Comparison of ENCODE assay signal across 13 cellular contexts in genomic region chr9:120571443-120572257, GRCh38. TPM values are rescaled to one million over a fixed set of nuclear protein-coding genes. Genes with fewer than 3 reads are reported as not detected.
DNase-seq lines count a peak whose midpoint lies in the region; FAIRE-seq and TF ChIP-seq lines count a peak whose summit lies in the region.
"Had no signal": no experiment of that assay in that cellular context is flagged by ENCODE, and none has a peak within 500 bp of the region (broad histone marks: within the 10 kb centered on the region; RNA-seq: fewer than 3 reads in every experiment).

No MANE protein-coding gene starts in this region.

- H3K27me3 Mint-ChIP-seq in MCF 10A (ENCODE audit: insufficient read depth, unreplicated experiment): no peaks in the 10 kb centered on the region

- H3K4me1 ChIP-seq in breast epithelium: peaks cover 0 to 6% of the 10 kb centered on the region in 2 donors
- H3K4me1 ChIP-seq in kidney (ENCODE audit: control insufficient read depth in 1 of 2, insufficient read depth in 1 of 2, low read depth in 1 of 2, low read length in 2 of 2): peaks cover 0 to 2% of the 10 kb centered on the region in 2 donors
- H3K4me1 ChIP-seq in MM.1S (ENCODE audit: low read length): peaks cover 36% of the 10 kb centered on the region

- H3K4me3 Mint-ChIP-seq in MCF 10A (ENCODE audit: unreplicated experiment): no peak overlapping the region

- intact Hi-C loops in breast epithelium (cut with DNase I; ENCODE audit: low total_unique reads) (no loop called here), MCF 10A (cut with micrococcal nuclease) (no loop called here), kidney (cut with DNase I) (no loop called here)

- H3K9ac ChIP-seq in kidney (ENCODE audit: low read length in 2 of 2) (no peak overlapping the region), MM.1S (ENCODE audit: low read length) (no peak overlapping the region)

- peak; percentile 82 to 83 for DNase-seq in breast epithelium (ENCODE audit: low spot score in 2 of 2)
- no peak for DNase-seq in MCF 10A (ENCODE audit: unreplicated experiment)
- DNase-seq in fibroblast of the conjunctiva (ENCODE audit: low read depth): peak; percentile 56
- peak; percentile 98 for DNase-seq in myocyte (ENCODE audit: low read depth)
- no peak for DNase-seq in kidney
- no peak for DNase-seq in stimulated activated CD4-positive, alpha-beta T cell treated with anti-CD3 and anti-CD28 coated beads, Interleukin-12 subunit alpha, Interleukin-12 subunit beta, amount 100 ng/mL, for 4 hours
- DNase-seq in MM.1S: no peak
- no peak for DNase-seq in RCC 7860 (ENCODE audit: low spot score)
- DNase-seq: ACHN; activated CD4-positive, alpha-beta T cell treated with anti-CD3 and anti-CD28 coated beads, Interleukin-2, amount 50 U/mL, for 4 hours; central memory CD4-positive, alpha-beta T cell; NCI-H1092 treated with DMSO at 0.1 percent for 48 hours; OCI-M1 had no signal

- no peaks in the 10 kb centered on the region for H3K27me3 ChIP-seq in breast epithelium
- no peaks in the 10 kb centered on the region for H3K27me3 ChIP-seq in MM.1S (replicated peaks; ENCODE audit: insufficient read depth, low read length)

- FAIRE-seq in kidney (lab: Jason Lieb, UNC) (no peak), RCC 7860 (lab: Jason Lieb, UNC) (no peak)

- H3K4me1 Mint-ChIP-seq in MCF 10A (ENCODE audit: insufficient read depth, unreplicated experiment): no peaks in the 10 kb centered on the region

- H3K4me3 ChIP-seq in breast epithelium (no peak overlapping the region), kidney (ENCODE audit: low read length in 2 of 2) (no peak overlapping the region), MM.1S (ENCODE audit: low read length) (no peak overlapping the region)

- TF ChIP-seq CTCF in breast epithelium (IDR thresholded peaks at IDR 0.05) (no peak), MCF 10A (IDR thresholded peaks at IDR 0.05; ENCODE audit: unreplicated experiment) (no peak), kidney (IDR thresholded peaks at IDR 0.05; ENCODE audit: borderline replicate concordance, extremely low read depth, insufficient read depth) (no peak), MM.1S (IDR thresholded peaks at IDR 0.05; ENCODE audit: low read length) (no peak)

- CTCF ChIA-PET in MCF 10A (lab: Yijun Ruan, JAX): interaction anchor here (0.6 to 1.0 kb wide), 4 partner anchors 9 to 1434 kb away, joined by 3 read pairs; no protein-coding TSS in a partner anchor

- BruUV-seq in MCF 10A (replicated peaks; lab: Mats Ljungman, UMichigan): no TSS peak

- no peaks in the 10 kb centered on the region for H3K9me3 Mint-ChIP-seq in MCF 10A (ENCODE audit: unreplicated experiment)

- H3K9me3 ChIP-seq in breast epithelium (no peaks in the 10 kb centered on the region), kidney (ENCODE audit: control insufficient read depth in 1 of 2, low read length in 2 of 2) (no peaks in the 10 kb centered on the region), MM.1S (replicated peaks; ENCODE audit: insufficient read depth, low read length) (no peaks in the 10 kb centered on the region)

- H3K9me2 ChIP-seq in MM.1S (replicated peaks; ENCODE audit: insufficient read depth, low read length): no peaks in the 10 kb centered on the region

- peaks cover 22% of the 10 kb centered on the region for H3F3A ChIP-seq in MM.1S (ENCODE audit: insufficient read depth, low read length)

- TF ChIP-seq POLR2A in breast epithelium (IDR thresholded peaks at IDR 0.05): no peak

- H2AFZ ChIP-seq in MM.1S (ENCODE audit: low read length): no peak overlapping the region

- POLR2A ChIA-PET in MCF 10A (lab: Yijun Ruan, JAX): interaction anchor here (1.2 kb wide), 1 partner anchor 15 kb away, joined by 4 read pairs; no protein-coding TSS in a partner anchor

- H3K36me3 Mint-ChIP-seq in MCF 10A (ENCODE audit: insufficient read depth, unreplicated experiment): peaks cover 39% of the 10 kb centered on the region

- no peaks in the 10 kb centered on the region for H4K20me1 ChIP-seq in MM.1S (ENCODE audit: insufficient read depth, low read length)

- peak overlapping the region; percentile 73 to 74 for H3K27ac ChIP-seq in breast epithelium
- no peak overlapping the region for H3K27ac ChIP-seq in kidney (ENCODE audit: low read depth in 2 of 2, low read length in 2 of 2)
- H3K27ac ChIP-seq in MM.1S (ENCODE audit: low read length): no peak overlapping the region

- H3K79me2 ChIP-seq in MM.1S (ENCODE audit: low read length): peaks cover 75% of the 10 kb centered on the region

- H3K27ac Mint-ChIP-seq in MCF 10A (ENCODE audit: low read depth, unreplicated experiment): no peak overlapping the region

- no peak overlapping the region for H3K4me2 ChIP-seq in MM.1S (ENCODE audit: low read depth, low read length)

- H3K36me3 ChIP-seq in breast epithelium: peaks cover 4% of the 10 kb centered on the region
- H3K36me3 ChIP-seq in kidney (ENCODE audit: control insufficient read depth in 1 of 2, insufficient read depth in 2 of 2, low read length in 2 of 2): peaks cover 29 to 35% of the 10 kb centered on the region in 2 donors
- H3K36me3 ChIP-seq in MM.1S (replicated peaks; ENCODE audit: insufficient read depth, low read length): no peaks in the 10 kb centered on the region; the same call in 1 of the 2 replicates

RNA-seq across cellular contexts. Expression of gene CDK5RAP2, which starts 8.3 kb away (rescaled TPM):
- total RNA-seq in breast epithelium (10 to 100 TPM; 44.5 to 77.4 (median 60.6) TPM), MCF 10A (2022) (43.4 and 50.0 TPM in 2 replicates), myocyte (66.6 and 74.6 TPM in 2 replicates), kidney (35.3 TPM)
- polyA plus RNA-seq in myocyte (2012): 43.9 TPM
- 20.9 TPM for polyA plus RNA-seq in kidney (ENCODE audit: insufficient read depth, low read depth, low replicate concordance)

Comparison
In these comparisons a context has a peak if more than half of its experiments do, and no peak if none do; other contexts are left out.
1. DNase-seq: peak in breast epithelium (2 of 2), fibroblast of the conjunctiva (single experiment) and myocyte (single experiment); none in MCF 10A (single experiment), kidney (single experiment), stimulated activated CD4-positive, alpha-beta T cell treated with anti-CD3 and anti-CD28 coated beads, Interleukin-12 subunit alpha, Interleukin-12 subunit beta, amount 100 ng/mL, for 4 hours (single experiment), MM.1S (single experiment) and RCC 7860 (single experiment).
2. H3K27ac ChIP-seq: peak in breast epithelium (2 of 2); none in kidney (0 of 2) and MM.1S (single experiment).